Comparison of ENCODE assay signal across 11 cellular contexts in genomic region chr1:233112184-233113008, GRCh38.
DNase-seq lines count a peak whose midpoint lies in the region; ATAC-seq and TF ChIP-seq lines count a peak whose summit lies in the region.
"Had no signal": no experiment of that assay in that cellular context is flagged by ENCODE, and none has a peak within 500 bp of the region (broad histone marks: within the 10 kb centered on the region; RNA-seq: fewer than 3 reads in every experiment).

No MANE protein-coding gene starts in this region.

- H3K9me3 ChIP-seq in ascending aorta: no peaks in the 10 kb centered on the region

- no peak for ATAC-seq in activated naive CD8-positive, alpha-beta T cell treated with anti-CD3 and anti-CD28 coated beads, Interleukin-2, amount 10 ng/mL, durations not matched to agents 7 days and 5 days (ENCODE audit: low read depth)

- peaks cover 24% of the 10 kb centered on the region for H3K4me1 Mint-ChIP-seq in activated naive CD8-positive, alpha-beta T cell treated with anti-CD3 and anti-CD28 coated beads, Interleukin-2, amount 10 ng/mL, durations not matched to agents 7 days and 5 days
- H3K4me1 Mint-ChIP-seq in activated naive CD8-positive, alpha-beta T cell treated with anti-CD3 and anti-CD28 coated beads for 36 hours: peaks cover 21% of the 10 kb centered on the region
- H3K4me1 Mint-ChIP-seq in type B pancreatic cell (ENCODE audit: unreplicated experiment): peaks cover 37% of the 10 kb centered on the region

- peak overlapping the region; percentile 59 to 61 for H3K27ac ChIP-seq in ascending aorta
- H3K27ac ChIP-seq: BLaER1 had no signal

- H3K9me3 Mint-ChIP-seq in activated naive CD8-positive, alpha-beta T cell treated with anti-CD3 and anti-CD28 coated beads, Interleukin-2, amount 10 ng/mL, durations not matched to agents 7 days and 5 days: no peaks in the 10 kb centered on the region
- H3K9me3 Mint-ChIP-seq in activated naive CD8-positive, alpha-beta T cell treated with anti-CD3 and anti-CD28 coated beads for 36 hours: no peaks in the 10 kb centered on the region
- H3K9me3 Mint-ChIP-seq in type B pancreatic cell: no peaks in the 10 kb centered on the region

- H3K36me3 ChIP-seq in ascending aorta: no peaks in the 10 kb centered on the region

- TF ChIP-seq CTCF in ascending aorta (IDR thresholded peaks at IDR 0.05): no peak
- TF ChIP-seq CTCF in type B pancreatic cell (conservative IDR thresholded peaks at IDR 0.05): no peak

- H3K27me3 ChIP-seq in ascending aorta: no peaks in the 10 kb centered on the region
- H3K27me3 ChIP-seq: BLaER1 had no signal

- H3K27me3 Mint-ChIP-seq in activated naive CD8-positive, alpha-beta T cell treated with anti-CD3 and anti-CD28 coated beads, Interleukin-2, amount 10 ng/mL, durations not matched to agents 7 days and 5 days: no peaks in the 10 kb centered on the region
- no peaks in the 10 kb centered on the region for H3K27me3 Mint-ChIP-seq in activated naive CD8-positive, alpha-beta T cell treated with anti-CD3 and anti-CD28 coated beads for 36 hours
- no peaks in the 10 kb centered on the region for H3K27me3 Mint-ChIP-seq in type B pancreatic cell

- H3K36me3 Mint-ChIP-seq in activated naive CD8-positive, alpha-beta T cell treated with anti-CD3 and anti-CD28 coated beads, Interleukin-2, amount 10 ng/mL, durations not matched to agents 7 days and 5 days: peaks cover 25% of the 10 kb centered on the region
- H3K36me3 Mint-ChIP-seq in activated naive CD8-positive, alpha-beta T cell treated with anti-CD3 and anti-CD28 coated beads for 36 hours: peaks cover 57% of the 10 kb centered on the region
- H3K36me3 Mint-ChIP-seq in type B pancreatic cell: peaks cover 16% of the 10 kb centered on the region

- no peak for DNase-seq in activated naive CD8-positive, alpha-beta T cell treated with anti-CD3 and anti-CD28 coated beads, Interleukin-2, amount 10 ng/mL, durations not matched to agents 7 days and 5 days
- no peak for DNase-seq in activated naive CD8-positive, alpha-beta T cell treated with anti-CD3 and anti-CD28 coated beads for 36 hours
- no peak for DNase-seq in ascending aorta (ENCODE audit: low spot score in 2 of 2)
- peak; percentile 66 for DNase-seq in islet precursor cell
- DNase-seq in type B pancreatic cell (ENCODE audit: extremely low spot score, unreplicated experiment): no peak
- no peak for DNase-seq in DMS 273 (lab: John Stamatoyannopoulos, UW; ENCODE audit: unreplicated experiment)
- no peak for DNase-seq in NCI-H748 treated with DMSO at 0.1 percent for 48 hours (lab: John Stamatoyannopoulos, UW)
- no peak for DNase-seq in NCI-H2171 (lab: John Stamatoyannopoulos, UW)
- DNase-seq: central memory CD4-positive, alpha-beta T cell; NCI-H2171 treated with DMSO at 0.1 percent for 48 hours had no signal

- peak overlapping the region; percentile 78 for H3K4me3 Mint-ChIP-seq in activated naive CD8-positive, alpha-beta T cell treated with anti-CD3 and anti-CD28 coated beads, Interleukin-2, amount 10 ng/mL, durations not matched to agents 7 days and 5 days
- no peak overlapping the region for H3K4me3 Mint-ChIP-seq in activated naive CD8-positive, alpha-beta T cell treated with anti-CD3 and anti-CD28 coated beads for 36 hours
- H3K4me3 Mint-ChIP-seq in type B pancreatic cell: peak overlapping the region; percentile 79

- H3K27ac Mint-ChIP-seq in activated naive CD8-positive, alpha-beta T cell treated with anti-CD3 and anti-CD28 coated beads, Interleukin-2, amount 10 ng/mL, durations not matched to agents 7 days and 5 days: peak overlapping the region; percentile 84
- H3K27ac Mint-ChIP-seq in activated naive CD8-positive, alpha-beta T cell treated with anti-CD3 and anti-CD28 coated beads for 36 hours: no peak overlapping the region
- peak overlapping the region; percentile 97 for H3K27ac Mint-ChIP-seq in type B pancreatic cell

- POLR2A ChIA-PET in activated naive CD8-positive, alpha-beta T cell treated with anti-CD3 and anti-CD28 coated beads, Interleukin-2, amount 10 ng/mL, durations not matched to agents 7 days and 5 days (lab: Charles Lee): interaction anchor here (0.7 kb wide), 1 partner anchor 144 kb away, joined by 3 read pairs; no protein-coding TSS in a partner anchor

- H3K4me3 ChIP-seq in ascending aorta: no peak overlapping the region
- H3K4me3 ChIP-seq: BLaER1 had no signal

- H3K4me1 ChIP-seq in ascending aorta: peaks cover 0 to 6% of the 10 kb centered on the region in 2 donors

- intact Hi-C loops in ascending aorta (cut with DNase I): no loop called here
